30 cellular contexts compared by ENCODE assay signal in genomic region chr16:59356144-59356543, GRCh38.
"Had no signal": no experiment of that assay in that cellular context is flagged by ENCODE, and none has a peak within 500 bp of the region (broad histone marks: within the 10 kb centered on the region; RNA-seq: fewer than 3 reads in every experiment).

No MANE protein-coding gene starts in this region.

- H3K9me3 ChIP-seq: neutrophil, ovary, right lobe of liver, sigmoid colon, stomach, thoracic aorta, thyroid gland, tibial nerve, upper lobe of right lung, uterus had no signal

- H3K27ac Mint-ChIP-seq: naive B cell; naive thymus-derived CD8-positive, alpha-beta T cell; natural killer cell treated with Interleukin-12 subunit alpha and Interleukin-12 subunit beta and Interleukin-15 and Interleukin-18, amount 100 ng/mL, for 72 hours; stimulated activated effector memory CD8-positive, alpha-beta T cell treated with anti-CD3 and anti-CD28 coated beads, Interleukin-12 subunit alpha, Interleukin-12 subunit beta, amount 100 ng/mL, for 72 hours; stimulated activated naive B cell treated with anti-CD40 and anti-IgM and Interleukin-4, amounts not matched to agents 10 μg/mL and 1 μg/mL and 100 μg/mL, for 72 hours; stimulated activated naive CD8-positive, alpha-beta T cell treated with anti-CD3 and anti-CD28 coated beads, Interleukin-15, Interleukin-2, amounts not matched to agents 100 ng/mL and 50 ng/mL, for 24 hours; type B pancreatic cell had no signal

- H3K36me3 Mint-ChIP-seq: naive B cell; naive thymus-derived CD8-positive, alpha-beta T cell; natural killer cell treated with Interleukin-12 subunit alpha and Interleukin-12 subunit beta and Interleukin-15 and Interleukin-18, amount 100 ng/mL, for 72 hours; stimulated activated effector memory CD8-positive, alpha-beta T cell treated with anti-CD3 and anti-CD28 coated beads, Interleukin-12 subunit alpha, Interleukin-12 subunit beta, amount 100 ng/mL, for 72 hours; stimulated activated naive B cell treated with anti-CD40 and anti-IgM and Interleukin-4, amounts not matched to agents 10 μg/mL and 1 μg/mL and 100 μg/mL, for 72 hours; type B pancreatic cell had no signal

- H3K4me1 ChIP-seq: parathyroid adenoma, psoas muscle, right lobe of liver, sigmoid colon, thyroid gland, tibial nerve, upper lobe of right lung, uterus had no signal

- ATAC-seq: naive thymus-derived CD8-positive, alpha-beta T cell; natural killer cell treated with Interleukin-12 subunit alpha and Interleukin-12 subunit beta and Interleukin-15 and Interleukin-18, amount 100 ng/mL, for 72 hours; psoas muscle; stimulated activated effector memory CD8-positive, alpha-beta T cell treated with anti-CD3 and anti-CD28 coated beads, Interleukin-12 subunit alpha, Interleukin-12 subunit beta, amount 100 ng/mL, for 72 hours; stimulated activated naive B cell treated with anti-CD40 and anti-IgM and Interleukin-4, amounts not matched to agents 10 μg/mL and 1 μg/mL and 100 μg/mL, for 72 hours; upper lobe of right lung had no signal

- H3K27me3 Mint-ChIP-seq: naive B cell; natural killer cell treated with Interleukin-12 subunit alpha and Interleukin-12 subunit beta and Interleukin-15 and Interleukin-18, amount 100 ng/mL, for 72 hours; progenitor cell of endocrine pancreas; stimulated activated naive B cell treated with anti-CD40 and anti-IgM and Interleukin-4, amounts not matched to agents 10 μg/mL and 1 μg/mL and 100 μg/mL, for 72 hours; stimulated activated naive CD8-positive, alpha-beta T cell treated with anti-CD3 and anti-CD28 coated beads, Interleukin-15, Interleukin-2, amounts not matched to agents 100 ng/mL and 50 ng/mL, for 24 hours; type B pancreatic cell had no signal

- H3K36me3 ChIP-seq: neutrophil, ovary, right lobe of liver, sigmoid colon, stomach, thoracic aorta, thyroid gland, tibial nerve, upper lobe of right lung, uterus had no signal

- H3K27me3 ChIP-seq: neutrophil, ovary, right lobe of liver, sigmoid colon, stomach, thyroid gland, tibial nerve, upper lobe of right lung, uterus had no signal

- H3K4me1 Mint-ChIP-seq: naive B cell; naive thymus-derived CD8-positive, alpha-beta T cell; stimulated activated effector memory CD8-positive, alpha-beta T cell treated with anti-CD3 and anti-CD28 coated beads, Interleukin-12 subunit alpha, Interleukin-12 subunit beta, amount 100 ng/mL, for 72 hours; stimulated activated naive B cell treated with anti-CD40 and anti-IgM and Interleukin-4, amounts not matched to agents 10 μg/mL and 1 μg/mL and 100 μg/mL, for 72 hours had no signal

- H3K9me3 Mint-ChIP-seq: type B pancreatic cell had no signal

- H2AFZ ChIP-seq: parathyroid adenoma had no signal

- H3K4me3 ChIP-seq: ovary, psoas muscle, right lobe of liver, sigmoid colon, stomach, thoracic aorta, thyroid gland, tibial nerve, upper lobe of right lung, uterus had no signal

- H3K79me2 ChIP-seq: parathyroid adenoma had no signal

- H3K9ac ChIP-seq: parathyroid adenoma had no signal

- H3K4me3 Mint-ChIP-seq: naive B cell; naive thymus-derived CD8-positive, alpha-beta T cell; natural killer cell treated with Interleukin-12 subunit alpha and Interleukin-12 subunit beta and Interleukin-15 and Interleukin-18, amount 100 ng/mL, for 72 hours; nephron progenitor cell; stimulated activated effector memory CD8-positive, alpha-beta T cell treated with anti-CD3 and anti-CD28 coated beads, Interleukin-12 subunit alpha, Interleukin-12 subunit beta, amount 100 ng/mL, for 72 hours; stimulated activated naive B cell treated with anti-CD40 and anti-IgM and Interleukin-4, amounts not matched to agents 10 μg/mL and 1 μg/mL and 100 μg/mL, for 72 hours; stimulated activated naive CD8-positive, alpha-beta T cell treated with anti-CD3 and anti-CD28 coated beads, Interleukin-15, Interleukin-2, amounts not matched to agents 100 ng/mL and 50 ng/mL, for 24 hours; type B pancreatic cell had no signal

- H3K27ac ChIP-seq: neutrophil, ovary, parathyroid adenoma, psoas muscle, right lobe of liver, sigmoid colon, thoracic aorta, thyroid gland, tibial nerve, upper lobe of right lung, uterus had no signal

- DNase-seq: naive B cell; naive thymus-derived CD8-positive, alpha-beta T cell; nephron progenitor cell; occipital lobe; ovary; posterior cingulate gyrus; psoas muscle; right cardiac atrium; right lobe of liver; sigmoid colon; small intestine; stimulated activated CD4-positive, alpha-beta T cell treated with anti-CD3 and anti-CD28 coated beads, Interleukin-15, amount 100 ng/mL, for 24 hours; stimulated activated CD4-positive, alpha-beta T cell treated with anti-CD3 and anti-CD28 coated beads, Interleukin-2, amount 100 ng/mL, for 24 hours; stimulated activated CD4-positive, alpha-beta T cell treated with anti-CD3 and anti-CD28 coated beads, Interleukin-2, amount 100 ng/mL, for 48 hours; stimulated activated CD4-positive, alpha-beta T cell treated with anti-CD3 and anti-CD28 coated beads, Interleukin-4, amount 100 ng/mL, for 24 hours; stimulated activated naive B cell treated with anti-CD40 and anti-IgM and Interleukin-4, amounts not matched to agents 10 μg/mL and 1 μg/mL and 100 μg/mL, for 72 hours; stimulated activated naive CD4-positive, alpha-beta T cell treated with Interleukin-2 at 50 U/mL for 16 hours; stomach; thyroid gland; upper lobe of right lung; uterus had no signal
